ENCODE assay signal across 8 cellular contexts in genomic region chr17:44115585-44116415, GRCh38. TPM values are rescaled to one million over a fixed set of nuclear protein-coding genes. Genes with fewer than 3 reads are reported as not detected.
A peak's percentile ranks its signal among the peaks of the same experiment; 100 is the strongest.
DNase-seq lines count a peak whose midpoint lies in the region; ATAC-seq and TF ChIP-seq lines count a peak whose summit lies in the region.

No MANE protein-coding gene starts in this region.

- peak; percentile 55 to 85 (median 80) for TF ChIP-seq CTCF in heart right ventricle (IDR thresholded peaks at IDR 0.05)
- peak; percentile 80 for TF ChIP-seq CTCF in epithelial cell of proximal tubule (conservative IDR thresholded peaks at IDR 0.05; ENCODE audit: low read depth, low read length)
- peak; percentile 39 to 78 (median 68) for TF ChIP-seq CTCF in sigmoid colon (IDR thresholded peaks at IDR 0.05)

- H3K9me3 ChIP-seq in heart right ventricle (no peaks in the 10 kb centered on the region), SJSA1 (replicated peaks) (no peaks in the 10 kb centered on the region), sigmoid colon (no peaks in the 10 kb centered on the region)

- intact Hi-C loops in heart right ventricle (cut with DNase I), result loop anchor here in 3 of 10 donors (5.0 to 10.0 kb wide), 3 partner anchors 101 to 171 kb away; partner anchors contain the start of genes PPY (in 1 of the 3) and TMEM101 (in 1 of the 3)
- intact Hi-C loops in left ventricle myocardium superior (cut with micrococcal nuclease), result no loop called here
- intact Hi-C loops in sigmoid colon (cut with DNase I), result no loop called here

- DNase-seq in heart right ventricle (no peak), left ventricle myocardium superior (no peak), SJSA1 (ENCODE audit: low read depth in 1 of 2, low spot score in 2 of 2) (peak; percentile 81 to 83), epithelial cell of proximal tubule (ENCODE audit: low read depth) (no peak), sigmoid colon (no peak), Ammon's horn (ENCODE audit: low spot score) (no peak)

- no peak for ATAC-seq in heart right ventricle
- ATAC-seq in left ventricle myocardium superior, result no peak
- no peak for ATAC-seq in GM18519 (IDR thresholded peaks at IDR 0.05; ENCODE audit: low FRiP score, unreplicated experiment)
- ATAC-seq in GM18520 (IDR thresholded peaks at IDR 0.05; ENCODE audit: unreplicated experiment), result no peak

- no peak for TF ChIP-seq EP300 in sigmoid colon (IDR thresholded peaks at IDR 0.05)

- H3K4me3 ChIP-seq in heart right ventricle (no peak overlapping the region), SJSA1 (no peak overlapping the region), epithelial cell of proximal tubule (ENCODE audit: low read depth, low read length) (no peak overlapping the region), sigmoid colon (no peak overlapping the region)

- H3K36me3 ChIP-seq in heart right ventricle, result peaks cover 0 to 40% (median 9%) of the 10 kb centered on the region in 9 donors
- H3K36me3 ChIP-seq in SJSA1, result peaks cover 6% of the 10 kb centered on the region
- H3K36me3 ChIP-seq in sigmoid colon, result peaks cover 0 to 34% (median 10%) of the 10 kb centered on the region in 4 donors

- 44 to 49% methylated on average over 11 of the region's 11 CpGs for WGBS in heart right ventricle, 2 donors
- 68 to 69% methylated on average over 11 of the region's 11 CpGs for WGBS in sigmoid colon, 2 donors

- TF ChIP-seq POLR2A in sigmoid colon (IDR thresholded peaks at IDR 0.05), result no peak

- H3K27me3 ChIP-seq in heart right ventricle (no peaks in the 10 kb centered on the region), SJSA1 (replicated peaks) (no peaks in the 10 kb centered on the region), sigmoid colon (no peaks in the 10 kb centered on the region)

- H3K27ac ChIP-seq in heart right ventricle, result peak overlapping the region in 5 of 10 donors; percentile 23 to 97 (median 50)
- no peak overlapping the region for H3K27ac ChIP-seq in SJSA1
- H3K27ac ChIP-seq in sigmoid colon, result peak overlapping the region; percentile 16 to 95 (median 22)

- H3K4me1 ChIP-seq in heart right ventricle (peaks cover 37 to 98% (median 79%) of the 10 kb centered on the region in 9 donors), SJSA1 (replicated peaks) (peaks cover 22% of the 10 kb centered on the region), sigmoid colon (peaks cover 0 to 80% (median 64%) of the 10 kb centered on the region in 4 donors)

RNA-seq across cellular contexts. Expression of gene HDAC5, which starts 7.6 kb away (rescaled TPM):
- total RNA-seq in heart right ventricle, result 10 to 100 TPM; 55.2 to 85.4 (median 68.3) TPM
- 10 to 100 TPM; 56.3 to 63.7 TPM for polyA plus RNA-seq in heart right ventricle
- 81.4 TPM for total RNA-seq in left ventricle myocardium superior
- 143 and 298 TPM in 2 replicates for total RNA-seq in SJSA1 (2014; rRNA removed; shearing (Covaris generic))
- total RNA-seq in epithelial cell of proximal tubule, result 7.3 and 13.5 TPM in 2 replicates
- total RNA-seq in sigmoid colon, result 10 to 100 TPM; 58.2 to 87.5 (median 69.4) TPM
- polyA plus RNA-seq in sigmoid colon, result 10 to 100 TPM; 15.3 to 21.8 (median 16.8) TPM

RNA-seq across cellular contexts. Expression of gene HROB, which starts 25.9 kb away (rescaled TPM):
- total RNA-seq in heart right ventricle (1 to 10 TPM in 4 of 10 donors, under 1 TPM in 6; 0.49 to 1.9 (median 0.74) TPM), left ventricle myocardium superior (1.5 TPM), epithelial cell of proximal tubule (12.0 and 12.9 TPM in 2 replicates), sigmoid colon (1 to 10 TPM in 1 of 4 donors, under 1 TPM in 3; 0.36 to 3.3 (median 0.52) TPM)
- polyA plus RNA-seq in heart right ventricle (under 1 TPM; 0.28 to 0.37 TPM), sigmoid colon (1 to 10 TPM in 1 of 3 donors, under 1 TPM in 1, not detected in 1; 0.69 to 3.1 TPM)
- total RNA-seq in SJSA1 (2014; rRNA removed; shearing (Covaris generic)), result 10.1 and 10.2 TPM in 2 replicates

RNA-seq across cellular contexts. Expression of gene G6PC3, which starts 45.3 kb away (rescaled TPM):
- total RNA-seq in heart right ventricle (10 to 100 TPM; 28.9 to 47.3 (median 32.9) TPM), left ventricle myocardium superior (26.3 TPM), epithelial cell of proximal tubule (42.4 and 56.7 TPM in 2 replicates), sigmoid colon (10 to 100 TPM; 22.2 to 29.8 (median 25.9) TPM)
- polyA plus RNA-seq in heart right ventricle (100 to 1,000 TPM in 1 of 2 donors, 10 to 100 TPM in 1; 78.0 to 114 TPM), sigmoid colon (10 to 100 TPM in 1 of 3 donors, 1 to 10 TPM in 2; 8.4 to 45.5 (median 9.7) TPM)
- total RNA-seq in SJSA1 (2014; rRNA removed; shearing (Covaris generic)), result 24.4 and 36.2 TPM in 2 replicates

RNA-seq across cellular contexts. Expression of gene LSM12, which starts 49.3 kb away (rescaled TPM):
- total RNA-seq in heart right ventricle (10 to 100 TPM; 37.9 to 60.7 (median 43.8) TPM), left ventricle myocardium superior (58.2 TPM), epithelial cell of proximal tubule (58.5 and 75.8 TPM in 2 replicates), sigmoid colon (10 to 100 TPM; 33.8 to 46.9 (median 40.1) TPM)
- polyA plus RNA-seq in heart right ventricle (10 to 100 TPM; 25.2 to 41.7 TPM), sigmoid colon (10 to 100 TPM; 28.8 to 41.6 (median 37.9) TPM)
- total RNA-seq in SJSA1 (2014; rRNA removed; shearing (Covaris generic)), result 44.0 and 69.7 TPM in 2 replicates

RNA-seq across cellular contexts. Expression of gene ASB16, which starts 54.7 kb away (rescaled TPM):
- 10 to 100 TPM; 12.4 to 16.4 (median 13.6) TPM for total RNA-seq in heart right ventricle
- polyA plus RNA-seq in heart right ventricle, result 1 to 10 TPM in 1 of 2 donors, under 1 TPM in 1; 0.64 to 6.5 TPM
- total RNA-seq in left ventricle myocardium superior, result 17.0 TPM
- total RNA-seq in SJSA1 (2014; rRNA removed; shearing (Covaris generic)), result not detected in 2 replicates
- total RNA-seq in epithelial cell of proximal tubule, result not detected in 2 replicates
- 1 to 10 TPM in 3 of 4 donors, under 1 TPM in 1; 0.82 to 4.2 (median 1.6) TPM for total RNA-seq in sigmoid colon
- under 1 TPM in 1 of 3 donors, not detected in 2; 0.19 TPM for polyA plus RNA-seq in sigmoid colon

Comparison
In these comparisons a context has a peak if more than half of its experiments do, and no peak if none do; other contexts are left out.
1. DNase-seq: peak in SJSA1 (2 of 2); none in heart right ventricle (0 of 2), left ventricle myocardium superior (single experiment), epithelial cell of proximal tubule (single experiment), sigmoid colon (single experiment) and Ammon's horn (single experiment).
2. Peak in every context shown above with its lines, with median percentiles within 50 percentile points of each other: CTCF ChIP-seq.